21 cellular contexts compared by ENCODE assay signal in genomic region chr9:111198936-111199335, GRCh38.
"Had no signal": no experiment of that assay in that cellular context is flagged by ENCODE, and none has a peak within 500 bp of the region (broad histone marks: within the 10 kb centered on the region; RNA-seq: fewer than 3 reads in every experiment).

No MANE protein-coding gene starts in this region.

- H3K4me1 Mint-ChIP-seq: activated CD4-positive, alpha-beta memory T cell treated with anti-CD3 and anti-CD28 coated beads, Interleukin-2, amount 10 ng/mL, durations not matched to agents 7 days and 5 days; activated naive CD8-positive, alpha-beta T cell treated with anti-CD3 and anti-CD28 coated beads, Interleukin-2, amount 10 ng/mL, durations not matched to agents 7 days and 5 days; brain had no signal

- H3K27me3 ChIP-seq: colonic mucosa, esophagus squamous epithelium, gastrocnemius medialis, ovary, upper lobe of left lung had no signal

- H3K4me3 ChIP-seq: colonic mucosa, esophagus squamous epithelium, gastrocnemius medialis, ovary, prostate gland, upper lobe of left lung had no signal

- H3K36me3 ChIP-seq: colonic mucosa, esophagus squamous epithelium, gastrocnemius medialis, ovary, prostate gland, upper lobe of left lung had no signal

- H3K27me3 Mint-ChIP-seq: activated CD4-positive, alpha-beta memory T cell treated with anti-CD3 and anti-CD28 coated beads, Interleukin-2, amount 10 ng/mL, durations not matched to agents 7 days and 5 days; activated naive CD8-positive, alpha-beta T cell treated with anti-CD3 and anti-CD28 coated beads, Interleukin-2, amount 10 ng/mL, durations not matched to agents 7 days and 5 days; natural killer cell treated with Interleukin-12 subunit alpha and Interleukin-12 subunit beta and Interleukin-15 and Interleukin-18, amount 100 ng/mL, for 72 hours had no signal

- H3K4me1 ChIP-seq: colonic mucosa, esophagus squamous epithelium, gastrocnemius medialis, prostate gland, upper lobe of left lung had no signal

- H3K4me3 Mint-ChIP-seq: activated CD4-positive, alpha-beta memory T cell treated with anti-CD3 and anti-CD28 coated beads, Interleukin-2, amount 10 ng/mL, durations not matched to agents 7 days and 5 days; activated naive CD4-positive, alpha-beta T cell treated with anti-CD3 and anti-CD28 coated beads for 36 hours; activated naive CD8-positive, alpha-beta T cell treated with anti-CD3 and anti-CD28 coated beads, Interleukin-2, amount 10 ng/mL, durations not matched to agents 7 days and 5 days; activated T-cell treated with anti-CD3 and anti-CD28 coated beads, Interleukin-2, amount 50 U/mL, for 72 hours; brain; natural killer cell treated with Interleukin-12 subunit alpha and Interleukin-12 subunit beta and Interleukin-15 and Interleukin-18, amount 100 ng/mL, for 72 hours had no signal

- DNase-seq: activated CD4-positive, alpha-beta memory T cell treated with anti-CD3 and anti-CD28 coated beads, Interleukin-2, amount 10 ng/mL, durations not matched to agents 7 days and 5 days; activated CD4-positive, alpha-beta T cell treated with anti-CD3 and anti-CD28 coated beads for 48 hours; activated effector memory CD4-positive, alpha-beta T cell treated with Interleukin-2 at 50 U/mL for 16 hours; activated naive CD4-positive, alpha-beta T cell treated with anti-CD3 and anti-CD28 coated beads for 36 hours; activated naive CD8-positive, alpha-beta T cell treated with anti-CD3 and anti-CD28 coated beads, Interleukin-2, amount 10 ng/mL, durations not matched to agents 7 days and 5 days; activated T-cell treated with anti-CD3 and anti-CD28 coated beads, Interleukin-2, amount 50 U/mL, for 72 hours; central memory CD4-positive, alpha-beta T cell; colonic mucosa; esophagus squamous epithelium; gastrocnemius medialis; hypothalamus; left ventricle myocardium superior; mammary epithelial cell; midbrain; ovary; stimulated activated CD4-positive, alpha-beta T cell treated with anti-CD3 and anti-CD28 coated beads, Interleukin-4, amount 100 ng/mL, for 24 hours; stimulated activated naive CD8-positive, alpha-beta T cell treated with anti-CD3 and anti-CD28 coated beads, Interleukin-15, Interleukin-2, amounts not matched to agents 100 U/mL and 50 U/mL, for 24 hours; upper lobe of left lung had no signal

- H3K36me3 Mint-ChIP-seq: brain had no signal

- H3K27ac Mint-ChIP-seq: activated CD4-positive, alpha-beta memory T cell treated with anti-CD3 and anti-CD28 coated beads, Interleukin-2, amount 10 ng/mL, durations not matched to agents 7 days and 5 days; activated naive CD4-positive, alpha-beta T cell treated with anti-CD3 and anti-CD28 coated beads for 36 hours; activated naive CD8-positive, alpha-beta T cell treated with anti-CD3 and anti-CD28 coated beads, Interleukin-2, amount 10 ng/mL, durations not matched to agents 7 days and 5 days; activated T-cell treated with anti-CD3 and anti-CD28 coated beads, Interleukin-2, amount 50 U/mL, for 72 hours; brain; natural killer cell treated with Interleukin-12 subunit alpha and Interleukin-12 subunit beta and Interleukin-15 and Interleukin-18, amount 100 ng/mL, for 72 hours had no signal

- ATAC-seq: activated T-cell treated with anti-CD3 and anti-CD28 coated beads, Interleukin-2, amount 50 U/mL, for 72 hours; gastrocnemius medialis; left ventricle myocardium superior; natural killer cell treated with Interleukin-12 subunit alpha and Interleukin-12 subunit beta and Interleukin-15 and Interleukin-18, amount 100 ng/mL, for 72 hours; stimulated activated naive CD8-positive, alpha-beta T cell treated with anti-CD3 and anti-CD28 coated beads, Interleukin-15, Interleukin-2, amounts not matched to agents 100 U/mL and 50 U/mL, for 24 hours had no signal

- H3K27ac ChIP-seq: colonic mucosa, esophagus squamous epithelium, gastrocnemius medialis, ovary, prostate gland, upper lobe of left lung had no signal

- H3K9me3 ChIP-seq: colonic mucosa, esophagus squamous epithelium, gastrocnemius medialis, ovary, prostate gland had no signal
